ENCODE assay signal across 1 cellular context in the genomic region with DNA sequence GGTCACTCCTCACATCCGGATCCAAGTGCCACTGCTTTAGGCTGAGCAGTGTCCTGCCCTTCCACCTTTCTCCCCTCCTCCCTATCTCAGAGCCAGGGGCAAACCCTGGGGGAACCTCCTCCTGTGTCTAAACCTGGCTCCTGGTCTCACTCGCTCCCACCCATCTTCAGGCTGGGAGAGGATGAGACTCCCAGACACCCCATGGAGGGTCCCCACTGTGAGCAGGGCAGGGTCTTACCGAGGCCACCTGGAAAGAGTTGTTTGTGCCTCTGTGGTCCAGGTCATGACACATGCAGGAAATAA.
TF ChIP-seq lines count a peak whose summit lies in the region.

No MANE protein-coding gene starts in this region.

TF ChIP-seq in GM23338, 12 proteins besides CTCF, POLR2A, EP300 and RAD21 (continued from another document):
- TF ChIP-seq NANOG (IDR thresholded peaks at IDR 0.05; ENCODE audit: borderline replicate concordance) (no peak), EZH2 (IDR thresholded peaks at IDR 0.05; ENCODE audit: low read depth, unreplicated experiment) (no peak), ZNF114 (CRISPR knock-in tag; IDR thresholded peaks at IDR 0.05) (no peak)
- TF ChIP-seq, protein P1, sequence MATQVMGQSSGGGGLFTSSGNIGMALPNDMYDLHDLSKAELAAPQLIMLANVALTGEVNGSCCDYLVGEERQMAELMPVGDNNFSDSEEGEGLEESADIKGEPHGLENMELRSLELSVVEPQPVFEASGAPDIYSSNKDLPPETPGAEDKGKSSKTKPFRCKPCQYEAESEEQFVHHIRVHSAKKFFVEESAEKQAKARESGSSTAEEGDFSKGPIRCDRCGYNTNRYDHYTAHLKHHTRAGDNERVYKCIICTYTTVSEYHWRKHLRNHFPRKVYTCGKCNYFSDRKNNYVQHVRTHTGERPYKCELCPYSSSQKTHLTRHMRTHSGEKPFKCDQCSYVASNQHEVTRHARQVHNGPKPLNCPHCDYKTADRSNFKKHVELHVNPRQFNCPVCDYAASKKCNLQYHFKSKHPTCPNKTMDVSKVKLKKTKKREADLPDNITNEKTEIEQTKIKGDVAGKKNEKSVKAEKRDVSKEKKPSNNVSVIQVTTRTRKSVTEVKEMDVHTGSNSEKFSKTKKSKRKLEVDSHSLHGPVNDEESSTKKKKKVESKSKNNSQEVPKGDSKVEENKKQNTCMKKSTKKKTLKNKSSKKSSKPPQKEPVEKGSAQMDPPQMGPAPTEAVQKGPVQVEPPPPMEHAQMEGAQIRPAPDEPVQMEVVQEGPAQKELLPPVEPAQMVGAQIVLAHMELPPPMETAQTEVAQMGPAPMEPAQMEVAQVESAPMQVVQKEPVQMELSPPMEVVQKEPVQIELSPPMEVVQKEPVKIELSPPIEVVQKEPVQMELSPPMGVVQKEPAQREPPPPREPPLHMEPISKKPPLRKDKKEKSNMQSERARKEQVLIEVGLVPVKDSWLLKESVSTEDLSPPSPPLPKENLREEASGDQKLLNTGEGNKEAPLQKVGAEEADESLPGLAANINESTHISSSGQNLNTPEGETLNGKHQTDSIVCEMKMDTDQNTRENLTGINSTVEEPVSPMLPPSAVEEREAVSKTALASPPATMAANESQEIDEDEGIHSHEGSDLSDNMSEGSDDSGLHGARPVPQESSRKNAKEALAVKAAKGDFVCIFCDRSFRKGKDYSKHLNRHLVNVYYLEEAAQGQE (IDR thresholded peaks at IDR 0.05; ENCODE audit: unreplicated experiment) = no peak
- TF ChIP-seq, protein P2, sequence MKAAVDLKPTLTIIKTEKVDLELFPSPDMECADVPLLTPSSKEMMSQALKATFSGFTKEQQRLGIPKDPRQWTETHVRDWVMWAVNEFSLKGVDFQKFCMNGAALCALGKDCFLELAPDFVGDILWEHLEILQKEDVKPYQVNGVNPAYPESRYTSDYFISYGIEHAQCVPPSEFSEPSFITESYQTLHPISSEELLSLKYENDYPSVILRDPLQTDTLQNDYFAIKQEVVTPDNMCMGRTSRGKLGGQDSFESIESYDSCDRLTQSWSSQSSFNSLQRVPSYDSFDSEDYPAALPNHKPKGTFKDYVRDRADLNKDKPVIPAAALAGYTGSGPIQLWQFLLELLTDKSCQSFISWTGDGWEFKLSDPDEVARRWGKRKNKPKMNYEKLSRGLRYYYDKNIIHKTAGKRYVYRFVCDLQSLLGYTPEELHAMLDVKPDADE (IDR thresholded peaks at IDR 0.05) = no peak
